In genomic region chr13:44249439-44249838, GRCh38 we compare ENCODE assay signal across 10 cellular contexts.
DNase-seq lines count a peak whose midpoint lies in the region; ATAC-seq, FAIRE-seq and TF ChIP-seq lines count a peak whose summit lies in the region.
"Had no signal": no experiment of that assay in that cellular context is flagged by ENCODE, and none has a peak within 500 bp of the region (broad histone marks: within the 10 kb centered on the region; RNA-seq: fewer than 3 reads in every experiment).

No MANE protein-coding gene starts in this region.

- DNase-seq in ELF-1 (ENCODE audit: low read depth, low spot score), result peak; percentile 97
- no peak for DNase-seq in ascending aorta (ENCODE audit: low spot score in 2 of 2)
- peak; percentile 58 to 59 for DNase-seq in heart right ventricle
- no peak for DNase-seq in urothelium cell line (ENCODE audit: low spot score)
- no peak for DNase-seq in activated T-cell treated with anti-CD3 and anti-CD28 coated beads, Interleukin-2, amount 50 U/mL, for 24 hours
- DNase-seq in NCI-H446 treated with DMSO at 0.1 percent for 48 hours (lab: John Stamatoyannopoulos, UW), result no peak
- no peak for DNase-seq in SK-N-DZ (ENCODE audit: low spot score)
- DNase-seq: activated CD4-positive, alpha-beta T cell treated with anti-CD3 and anti-CD28 coated beads for 4 hours had no signal

- no peak overlapping the region for H3K4me3 Mint-ChIP-seq in activated T-cell treated with anti-CD3 and anti-CD28 coated beads, Interleukin-2, amount 50 U/mL, for 24 hours
- H3K4me3 Mint-ChIP-seq: neural crest cell had no signal

- peaks cover 0 to 10% of the 10 kb centered on the region in 2 donors for H3K4me1 ChIP-seq in ascending aorta
- peaks cover 2 to 42% (median 16%) of the 10 kb centered on the region in 9 donors for H3K4me1 ChIP-seq in heart right ventricle
- peaks cover 12% of the 10 kb centered on the region for H3K4me1 ChIP-seq in skeletal muscle satellite cell (ENCODE audit: control insufficient read depth, insufficient read depth, low read length)

- no peaks in the 10 kb centered on the region for H3K27me3 Mint-ChIP-seq in activated T-cell treated with anti-CD3 and anti-CD28 coated beads, Interleukin-2, amount 50 U/mL, for 24 hours

- H3K9me3 ChIP-seq in ascending aorta (no peaks in the 10 kb centered on the region), heart right ventricle (no peaks in the 10 kb centered on the region), skeletal muscle satellite cell (replicated peaks; ENCODE audit: low read length) (no peaks in the 10 kb centered on the region)

- no peaks in the 10 kb centered on the region for H3K4me1 Mint-ChIP-seq in activated T-cell treated with anti-CD3 and anti-CD28 coated beads, Interleukin-2, amount 50 U/mL, for 24 hours (ENCODE audit: low read depth)

- H3K27ac ChIP-seq in ascending aorta, result peak overlapping the region; percentile 69 to 78
- H3K27ac ChIP-seq in heart right ventricle, result peak overlapping the region in 8 of 10 donors; percentile 28 to 76 (median 65)

- no peaks in the 10 kb centered on the region for H3K36me3 Mint-ChIP-seq in activated T-cell treated with anti-CD3 and anti-CD28 coated beads, Interleukin-2, amount 50 U/mL, for 24 hours (ENCODE audit: low read depth)

- no peak overlapping the region for H3K27ac Mint-ChIP-seq in activated T-cell treated with anti-CD3 and anti-CD28 coated beads, Interleukin-2, amount 50 U/mL, for 24 hours

- no peak for FAIRE-seq in urothelium cell line (lab: Jason Lieb, UNC)

- intact Hi-C loops in ascending aorta (cut with DNase I), result no loop called here
- intact Hi-C loops in heart right ventricle (cut with DNase I), result loop anchor here in 2 of 10 donors (10.0 kb wide), 2 partner anchors 115 to 185 kb away; no protein-coding TSS in a partner anchor

- no peak overlapping the region for H3K4me2 ChIP-seq in skeletal muscle satellite cell (ENCODE audit: low read length)

- no peaks in the 10 kb centered on the region for H3K27me3 ChIP-seq in ascending aorta
- H3K27me3 ChIP-seq in heart right ventricle, result no peaks in the 10 kb centered on the region
- H3K27me3 ChIP-seq in skeletal muscle satellite cell (ENCODE audit: control insufficient read depth, insufficient read depth, low read length), result no peaks in the 10 kb centered on the region

- H3K9me3 Mint-ChIP-seq in activated T-cell treated with anti-CD3 and anti-CD28 coated beads, Interleukin-2, amount 50 U/mL, for 24 hours, result no peaks in the 10 kb centered on the region

- peak; percentile 60 to 87 (median 64) for ATAC-seq in heart right ventricle

- H3K36me3 ChIP-seq in ascending aorta (no peaks in the 10 kb centered on the region), heart right ventricle (no peaks in the 10 kb centered on the region), skeletal muscle satellite cell (ENCODE audit: insufficient read depth, low read length) (no peaks in the 10 kb centered on the region)

- H3K4me3 ChIP-seq in ascending aorta (no peak overlapping the region), heart right ventricle (no peak overlapping the region), skeletal muscle satellite cell (ENCODE audit: low read length) (no peak overlapping the region)

- TF ChIP-seq CTCF in ascending aorta (IDR thresholded peaks at IDR 0.05) (no peak), heart right ventricle (IDR thresholded peaks at IDR 0.05) (no peak)

- H3K9ac ChIP-seq in skeletal muscle satellite cell (ENCODE audit: low read depth, low read length), result peak overlapping the region; percentile 44

Comparison
In these comparisons a context has a peak if more than half of its experiments do, and no peak if none do; other contexts are left out.
1. DNase-seq: peak in ELF-1 (single experiment) and heart right ventricle (2 of 2); none in ascending aorta (0 of 2), urothelium cell line (single experiment), activated T-cell treated with anti-CD3 and anti-CD28 coated beads, Interleukin-2, amount 50 U/mL, for 24 hours (single experiment), NCI-H446 treated with DMSO at 0.1 percent for 48 hours (single experiment) and SK-N-DZ (single experiment).